In the genomic region with DNA sequence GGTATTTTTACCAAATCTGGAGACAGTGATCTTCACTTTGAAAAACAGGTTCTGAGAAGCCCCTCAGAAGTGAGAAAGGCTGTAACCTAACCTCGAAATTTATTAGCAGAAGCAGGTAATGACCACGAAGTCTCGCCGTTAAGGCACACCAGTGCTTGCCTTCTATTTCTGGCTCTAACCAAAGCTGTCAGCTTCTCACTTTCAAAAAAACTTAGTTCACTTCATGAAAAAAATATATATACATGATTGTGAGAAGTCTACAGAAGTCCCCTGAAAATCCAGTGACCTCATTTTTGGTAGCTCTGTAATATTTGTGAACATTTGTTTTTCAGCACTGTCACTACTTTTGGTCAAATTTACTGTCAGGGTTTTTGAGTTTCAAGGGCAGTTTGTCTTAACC, we compare ENCODE assay signal across 13 cellular contexts. TPM values are rescaled to one million over a fixed set of nuclear protein-coding genes. Genes with fewer than 3 reads are reported as not detected.
DNase-seq lines count a peak whose midpoint lies in the region; ATAC-seq and TF ChIP-seq lines count a peak whose summit lies in the region.
"Had no signal": no experiment of that assay in that cellular context is flagged by ENCODE, and none has a peak within 500 bp of the region (broad histone marks: within the 10 kb centered on the region; RNA-seq: fewer than 3 reads in every experiment).

No MANE protein-coding gene starts in this region.

- H3K4me1 ChIP-seq in uterus, result no peaks in the 10 kb centered on the region

- H3K9me3 ChIP-seq in uterus, result no peaks in the 10 kb centered on the region
- H3K9me3 ChIP-seq: upper lobe of left lung had no signal

- no peaks in the 10 kb centered on the region for H3K36me3 ChIP-seq in uterus
- H3K36me3 ChIP-seq: upper lobe of left lung had no signal

- TF ChIP-seq POLR2A in uterus (IDR thresholded peaks at IDR 0.05), result no peak

- ATAC-seq in GM19043 (IDR thresholded peaks at IDR 0.05; ENCODE audit: low read depth, unreplicated experiment), result peak; percentile 65
- ATAC-seq in GM21825 (IDR thresholded peaks at IDR 0.05; ENCODE audit: unreplicated experiment), result peak; percentile 70
- peak; percentile 60 for ATAC-seq in HG03442 (IDR thresholded peaks at IDR 0.05; ENCODE audit: unreplicated experiment)
- ATAC-seq in left colon, result no peak

- in situ Hi-C loops in KBM-7 (cut with MboI; ENCODE audit: low pct_unique_long_range_greater_than_20kb, low sequenced_read_pairs), result no loop called here

- no peak overlapping the region for H3K27ac ChIP-seq in uterus
- H3K27ac ChIP-seq: upper lobe of left lung had no signal

- H3K4me3 ChIP-seq in uterus, result no peak overlapping the region
- H3K4me3 ChIP-seq: upper lobe of left lung had no signal

- intact Hi-C loops in left colon (cut with DNase I, micrococcal nuclease), result no loop called here
- intact Hi-C loops in uterus (cut with DNase I; ENCODE audit: low total_unique reads), result no loop called here

- DNase-seq in GM10266 (ENCODE audit: extremely low spot score), result peak; percentile 71
- no peak for DNase-seq in stimulated activated naive CD4-positive, alpha-beta T cell treated with Interleukin-2 at 50 U/mL for 16 hours (lab: John Stamatoyannopoulos, UW)
- DNase-seq in KBM-7, result no peak
- DNase-seq in left colon, result no peak
- DNase-seq in uterus, result no peak
- DNase-seq: activated CD4-positive, alpha-beta T cell treated with anti-CD3 and anti-CD28 coated beads, Interleukin-2, amount 50 U/mL, for 1 hour; activated naive CD8-positive, alpha-beta T cell treated with anti-CD3 and anti-CD28 coated beads, Interleukin-2, amount 10 ng/mL, durations not matched to agents 7 days and 5 days; head of caudate nucleus; NCI-H345; upper lobe of left lung had no signal

- no peaks in the 10 kb centered on the region for H3K27me3 ChIP-seq in uterus
- H3K27me3 ChIP-seq: upper lobe of left lung had no signal

- TF ChIP-seq CTCF in GM10266 (IDR thresholded peaks at IDR 0.05; ENCODE audit: control insufficient read depth, insufficient read depth, low read depth, missing control alignments) (no peak), uterus (IDR thresholded peaks at IDR 0.05) (no peak)

RNA-seq across cellular contexts. Expression of gene AKAP13, which starts 19.1 kb away (rescaled TPM):
- total RNA-seq in left colon (100 to 1,000 TPM; 151 to 159 TPM), uterus (100 to 1,000 TPM; 128 to 460 (median 243) TPM)
